Comparison of ENCODE assay signal across 8 cellular contexts in genomic region chr14:68794856-68795601, GRCh38.
A peak's percentile ranks its signal among the peaks of the same experiment; 100 is the strongest.
DNase-seq lines count a peak whose midpoint lies in the region; ATAC-seq and TF ChIP-seq lines count a peak whose summit lies in the region.

No MANE protein-coding gene starts in this region.

- no peaks in the 10 kb centered on the region for H3K9me3 ChIP-seq in RWPE2 (ENCODE audit: severe bottlenecking)

- no peak for TF ChIP-seq CTCF in RWPE2 (IDR thresholded peaks at IDR 0.05; ENCODE audit: poor library complexity, severe bottlenecking)

- peaks cover 2% of the 10 kb centered on the region for H3K4me1 ChIP-seq in RWPE2 (ENCODE audit: insufficient read depth, poor library complexity, severe bottlenecking)

- peak overlapping the region; percentile 99 for H3K27ac ChIP-seq in RWPE2 (ENCODE audit: poor library complexity, severe bottlenecking)

- H3K4me3 ChIP-seq in RWPE2 (ENCODE audit: severe bottlenecking): peak overlapping the region; percentile 82

- peak; percentile 47 for DNase-seq in NK-92 treated with Interleukin-12 subunit alpha and Interleukin-12 subunit beta, amount 100 ng/mL, for 24 hours (lab: John Stamatoyannopoulos, UW)
- DNase-seq in NK-92 (lab: John Stamatoyannopoulos, UW; ENCODE audit: unreplicated experiment) (no peak), RWPE2 (ENCODE audit: low spot score) (peak; percentile 35), T47D (ENCODE audit: low read depth in 1 of 2, low spot score in 1 of 2) (peak; percentile 62 to 73), islet precursor cell (peak; percentile 78), SKM-1 (lab: John Stamatoyannopoulos, UW; ENCODE audit: unreplicated experiment) (no peak)
- DNase-seq in stimulated activated CD4-positive, alpha-beta T cell treated with anti-CD3 and anti-CD28 coated beads, Interleukin-12 subunit alpha, Interleukin-12 subunit beta, amount 100 ng/mL, for 4 hours: peak; percentile 61

- peaks cover 29% of the 10 kb centered on the region for H3K36me3 ChIP-seq in RWPE2 (ENCODE audit: low read depth)

- H3K27me3 ChIP-seq in RWPE2 (ENCODE audit: insufficient read depth, poor library complexity, severe bottlenecking): no peaks in the 10 kb centered on the region

- ATAC-seq in RWPE2 (ENCODE audit: low read depth) (no peak), HG03571 (IDR thresholded peaks at IDR 0.05; ENCODE audit: unreplicated experiment) (no peak)

- in situ Hi-C loops in T47D (cut with HindIII; ENCODE audit: low pct_unique_long_range_greater_than_20kb, low sequenced_read_pairs): no loop called here

Comparison
In these comparisons a context has a peak if more than half of its experiments do, and no peak if none do; other contexts are left out.
1. DNase-seq: peak in NK-92 treated with Interleukin-12 subunit alpha and Interleukin-12 subunit beta, amount 100 ng/mL, for 24 hours (single experiment), RWPE2 (single experiment), T47D (2 of 2), islet precursor cell (single experiment) and stimulated activated CD4-positive, alpha-beta T cell treated with anti-CD3 and anti-CD28 coated beads, Interleukin-12 subunit alpha, Interleukin-12 subunit beta, amount 100 ng/mL, for 4 hours (single experiment); none in NK-92 (single experiment) and SKM-1 (single experiment).